1 cellular context compared by ENCODE assay signal in genomic region chr2:43238813-43239212, GRCh38.
TF ChIP-seq lines count a peak whose summit lies in the region.

No MANE protein-coding gene starts in this region.

TF ChIP-seq in HepG2, 621 proteins besides CTCF, POLR2A, EP300 and RAD21 (continued from another document):
- TF ChIP-seq MAFK (conservative IDR thresholded peaks at IDR 0.05 in 1 of 2, IDR thresholded peaks at IDR 0.05 in 1 of 2; ENCODE audit: low read length in 2 of 2) (peak; percentile 76 to 78), EEA1 (CRISPR knock-in tag; IDR thresholded peaks at IDR 0.05; ENCODE audit: borderline replicate concordance) (no peak)
TF ChIP-seq in HepG2: peak in this region for 2.
